Comparison of ENCODE assay signal across 9 cellular contexts in genomic region chr18:8480506-8481328, GRCh38.
A peak's percentile ranks its signal among the peaks of the same experiment; 100 is the strongest.
DNase-seq lines count a peak whose midpoint lies in the region; ATAC-seq and TF ChIP-seq lines count a peak whose summit lies in the region.
"Had no signal": no experiment of that assay in that cellular context is flagged by ENCODE, and none has a peak within 500 bp of the region (broad histone marks: within the 10 kb centered on the region; RNA-seq: fewer than 3 reads in every experiment).

No MANE protein-coding gene starts in this region.

- no peaks in the 10 kb centered on the region for H3K27me3 ChIP-seq in upper lobe of left lung
- H3K27me3 ChIP-seq: neutrophil had no signal

- DNase-seq in GM12864 (ENCODE audit: low read depth) (no peak), NCI-H2227 treated with DMSO at 0.1 percent for 48 hours (lab: John Stamatoyannopoulos, UW) (peak; percentile 19), MCF 10A (ENCODE audit: unreplicated experiment) (peak; percentile 38), islet precursor cell (peak; percentile 81), upper lobe of left lung (no peak), left colon (no peak)
- no peak for DNase-seq in stimulated activated CD4-positive, alpha-beta T cell treated with anti-CD3 and anti-CD28 coated beads, Interleukin-4, amount 100 ng/mL, for 24 hours

- H3K4me3 Mint-ChIP-seq in MCF 10A (ENCODE audit: unreplicated experiment), result no peak overlapping the region

- no peaks in the 10 kb centered on the region for H3K4me1 ChIP-seq in upper lobe of left lung

- H3K36me3 Mint-ChIP-seq in MCF 10A (ENCODE audit: insufficient read depth, unreplicated experiment), result no peaks in the 10 kb centered on the region

- no peaks in the 10 kb centered on the region for H3K9me3 Mint-ChIP-seq in MCF 10A (ENCODE audit: unreplicated experiment)

- H3K27ac ChIP-seq in upper lobe of left lung, result no peak overlapping the region
- H3K27ac ChIP-seq: neutrophil had no signal

- 46 to 51% methylated on average over 16 of the region's 16 CpGs for WGBS in upper lobe of left lung, 2 donors

- no peak overlapping the region for H3K27ac Mint-ChIP-seq in MCF 10A (ENCODE audit: low read depth, unreplicated experiment)

- TF ChIP-seq CTCF in GM12864 (IDR thresholded peaks at IDR 0.05; ENCODE audit: low read depth, low read length, missing control alignments) (peak; percentile 30), MCF 10A (IDR thresholded peaks at IDR 0.05; ENCODE audit: unreplicated experiment) (peak; percentile 42), upper lobe of left lung (IDR thresholded peaks at IDR 0.05) (peak in 4 of 6 experiments; percentile 31 to 56 (median 47))

- ATAC-seq in upper lobe of left lung (ENCODE audit: low FRiP score in 2 of 2), result peak in 1 of 2 donors; percentile 54
- no peak for ATAC-seq in left colon
- no peak for ATAC-seq in GM18868 (IDR thresholded peaks at IDR 0.05; ENCODE audit: unreplicated experiment)

- peaks cover 5% of the 10 kb centered on the region for H3K4me1 Mint-ChIP-seq in MCF 10A (ENCODE audit: insufficient read depth, unreplicated experiment)

- CTCF ChIA-PET in MCF 10A (lab: Yijun Ruan, JAX), result interaction anchor here (0.5 to 4.2 kb wide), 38 partner anchors 9 to 1585 kb away, joined by 3 to 24 read pairs (median 4); partner anchors contain the start of gene PTPRM

- H3K4me3 ChIP-seq in GM12864 (ENCODE audit: low read depth, low read length) (no peak overlapping the region), upper lobe of left lung (no peak overlapping the region)

- no TSS peak for BruUV-seq in MCF 10A (replicated peaks; lab: Mats Ljungman, UMichigan)

- POLR2A ChIA-PET in MCF 10A (lab: Yijun Ruan, JAX), result no interaction called here

- no peaks in the 10 kb centered on the region for H3K36me3 ChIP-seq in upper lobe of left lung
- H3K36me3 ChIP-seq: neutrophil had no signal

- intact Hi-C loops in MCF 10A (cut with micrococcal nuclease) (loop anchor here (1.0 to 5.0 kb wide), 3 partner anchors 693 to 1259 kb away; partner anchors contain the start of gene PTPRM), left colon (cut with DNase I, micrococcal nuclease) (no loop called here)

- no peaks in the 10 kb centered on the region for H3K9me3 ChIP-seq in upper lobe of left lung
- H3K9me3 ChIP-seq: neutrophil had no signal

- no peak for TF ChIP-seq POLR2A in upper lobe of left lung (IDR thresholded peaks at IDR 0.05)

- H3K27me3 Mint-ChIP-seq in MCF 10A (ENCODE audit: insufficient read depth, unreplicated experiment), result peaks cover 26% of the 10 kb centered on the region

- TF ChIP-seq EP300 in upper lobe of left lung (IDR thresholded peaks at IDR 0.05), result no peak

Comparison
In these comparisons a context has a peak if more than half of its experiments do, and no peak if none do; other contexts are left out.
1. DNase-seq: peak in NCI-H2227 treated with DMSO at 0.1 percent for 48 hours (single experiment), MCF 10A (single experiment) and islet precursor cell (single experiment); none in GM12864 (single experiment), upper lobe of left lung (0 of 2), stimulated activated CD4-positive, alpha-beta T cell treated with anti-CD3 and anti-CD28 coated beads, Interleukin-4, amount 100 ng/mL, for 24 hours (single experiment) and left colon (0 of 2).
2. Peak in every context shown above with its lines, with median percentiles within 50 percentile points of each other: CTCF ChIP-seq.